ENCODE assay signal across 15 cellular contexts in genomic region chr1:82269466-82269865, GRCh38.
DNase-seq lines count a peak whose midpoint lies in the region; ATAC-seq and TF ChIP-seq lines count a peak whose summit lies in the region.
"Had no signal": no experiment of that assay in that cellular context is flagged by ENCODE, and none has a peak within 500 bp of the region (broad histone marks: within the 10 kb centered on the region; RNA-seq: fewer than 3 reads in every experiment).

No MANE protein-coding gene starts in this region.

- H3K4me3 ChIP-seq in MG63 = no peak overlapping the region
- H3K4me3 ChIP-seq in choroid plexus epithelial cell (ENCODE audit: low read depth, low read length) = no peak overlapping the region
- H3K4me3 ChIP-seq: body of pancreas, Peyer's patch had no signal

- DNase-seq in A172 (ENCODE audit: low spot score) (peak; percentile 33), MG63 (peak; percentile 23), choroid plexus epithelial cell (ENCODE audit: low read depth) (peak; percentile 45), iris pigment epithelial cell (ENCODE audit: low read depth) (peak; percentile 15), midbrain (lab: John Stamatoyannopoulos, UW) (no peak), head of caudate nucleus (no peak), COLO668 (lab: John Stamatoyannopoulos, UW; ENCODE audit: unreplicated experiment) (no peak)
- DNase-seq: activated B cell treated with CpG ODN at 0.5 μM for 24 hours, activated gamma-delta T cell, body of pancreas, naive B cell, NCI-H187 treated with DMSO at 0.1 percent for 48 hours, NCI-H526 treated with DMSO at 0.1 percent for 48 hours, Peyer's patch had no signal

- no peaks in the 10 kb centered on the region for H3K36me3 ChIP-seq in MG63
- H3K36me3 ChIP-seq: Peyer's patch had no signal

- TF ChIP-seq CTCF in choroid plexus epithelial cell (conservative IDR thresholded peaks at IDR 0.05; ENCODE audit: low read depth, low read length) = no peak

- no peak for ATAC-seq in GM21381 (IDR thresholded peaks at IDR 0.05; ENCODE audit: unreplicated experiment)
- ATAC-seq: body of pancreas had no signal

- intact Hi-C loops in head of caudate nucleus (cut with DNase I) = no loop called here

- H3K9me3 ChIP-seq in MG63 = no peaks in the 10 kb centered on the region
- H3K9me3 ChIP-seq: body of pancreas, Peyer's patch had no signal

- no peaks in the 10 kb centered on the region for H3K27me3 ChIP-seq in MG63
- H3K27me3 ChIP-seq: body of pancreas, Peyer's patch had no signal

Comparison
In these comparisons a context has a peak if more than half of its experiments do, and no peak if none do; other contexts are left out.
1. DNase-seq: peak in A172 (single experiment), MG63 (single experiment), choroid plexus epithelial cell (single experiment) and iris pigment epithelial cell (single experiment); none in midbrain (single experiment), head of caudate nucleus (0 of 42) and COLO668 (single experiment).